In genomic region chr11:111814567-111814966, GRCh38 we compare ENCODE assay signal across 15 cellular contexts. TPM values are rescaled to one million over a fixed set of nuclear protein-coding genes. Genes with fewer than 3 reads are reported as not detected.
DNase-seq lines count a peak whose midpoint lies in the region; ATAC-seq, FAIRE-seq and TF ChIP-seq lines count a peak whose summit lies in the region.
"Had no signal": no experiment of that assay in that cellular context is flagged by ENCODE, and none has a peak within 500 bp of the region (broad histone marks: within the 10 kb centered on the region; RNA-seq: fewer than 3 reads in every experiment).

No MANE protein-coding gene starts in this region.

- peak overlapping the region; percentile 91 for H3K27ac ChIP-seq in smooth muscle cell (ENCODE audit: low read depth)

- TF ChIP-seq CTCF in smooth muscle cell (IDR thresholded peaks at IDR 0.05; ENCODE audit: borderline replicate concordance, insufficient read depth, poor library complexity, severe bottlenecking), result no peak

- no peaks in the 10 kb centered on the region for H3K27me3 ChIP-seq in smooth muscle cell (ENCODE audit: low read depth)

- H3K9ac ChIP-seq in smooth muscle cell (ENCODE audit: low read depth), result peak overlapping the region; percentile 64

- DNase-seq in GM12892 (ENCODE audit: insufficient read length) (no peak), amniotic epithelial cell (ENCODE audit: low read depth) (peak; percentile 92), hepatic stellate cell (ENCODE audit: low spot score) (peak; percentile 36), smooth muscle cell (lab: John Stamatoyannopoulos, UW; ENCODE audit: unreplicated experiment) (no peak), left colon (no peak), NAMALWA (ENCODE audit: low spot score) (no peak)
- DNase-seq: activated CD4-positive, alpha-beta memory T cell treated with anti-CD3 and anti-CD28 coated beads for 36 hours; CD4-positive, alpha-beta T cell; midbrain; NCI-H1417; stimulated activated naive CD4-positive, alpha-beta T cell had no signal

- intact Hi-C loops in left colon (cut with DNase I, micrococcal nuclease), result no loop called here

- H4K20me1 ChIP-seq in smooth muscle cell (ENCODE audit: low read depth), result no peaks in the 10 kb centered on the region

- H3K79me2 ChIP-seq in smooth muscle cell (ENCODE audit: low read depth), result peaks cover 38% of the 10 kb centered on the region

- 13% methylated on average over 2 of the region's 2 CpGs for WGBS in smooth muscle cell (ENCODE audit: low lambda C conversion rate)

- H3K36me3 ChIP-seq in smooth muscle cell (ENCODE audit: low read depth), result no peaks in the 10 kb centered on the region

- FAIRE-seq in GM12892 (lab: Jason Lieb, UNC), result peak; percentile 48
- FAIRE-seq: bronchial epithelial cell, GM18507 had no signal

- H2AFZ ChIP-seq in smooth muscle cell (ENCODE audit: low read depth), result no peak overlapping the region

- H3K4me2 ChIP-seq in smooth muscle cell, result peak overlapping the region; percentile 83

- H3K9me3 ChIP-seq in smooth muscle cell (replicated peaks; ENCODE audit: low read depth), result no peaks in the 10 kb centered on the region

- H3F3A ChIP-seq in smooth muscle cell (ENCODE audit: low read depth), result peaks cover 25% of the 10 kb centered on the region

- H3K4me3 ChIP-seq in smooth muscle cell, result peak overlapping the region; percentile 35

- no peaks in the 10 kb centered on the region for H3K4me1 ChIP-seq in smooth muscle cell (ENCODE audit: low read depth)

- no peak for TF ChIP-seq POLR2A in GM12892 (IDR thresholded peaks at IDR 0.05; ENCODE audit: low read depth, low read length)

- ATAC-seq in left colon (no peak), HG03280 (IDR thresholded peaks at IDR 0.05; ENCODE audit: unreplicated experiment) (no peak), GM19023 (IDR thresholded peaks at IDR 0.05; ENCODE audit: unreplicated experiment) (no peak)

RNA-seq across cellular contexts. Expression of gene PPP2R1B, which starts 48.4 kb away (rescaled TPM):
- 16.8 TPM for polyA plus RNA-seq in GM12892 (2012; ENCODE audit: missing spikeins)
- 29.5 and 40.2 TPM in 2 replicates for total RNA-seq in smooth muscle cell
- 13.1 and 21.9 TPM in 2 replicates for polyA plus RNA-seq in smooth muscle cell
- total RNA-seq in left colon, result 10 to 100 TPM; 45.3 to 45.8 TPM

RNA-seq across cellular contexts. Expression of gene ALG9, which starts 56.8 kb away (rescaled TPM):
- 23.2 TPM for polyA plus RNA-seq in GM12892 (2012; ENCODE audit: missing spikeins)
- total RNA-seq in smooth muscle cell, result 97.2 and 116 TPM in 2 replicates
- 70.5 and 73.2 TPM in 2 replicates for polyA plus RNA-seq in smooth muscle cell
- 10 to 100 TPM; 20.6 to 23.4 TPM for total RNA-seq in left colon

Comparison
In these comparisons a context has a peak if more than half of its experiments do, and no peak if none do; other contexts are left out.
1. DNase-seq: peak in amniotic epithelial cell (single experiment) and hepatic stellate cell (single experiment); none in GM12892 (single experiment), smooth muscle cell (single experiment), left colon (0 of 2) and NAMALWA (single experiment).